In genomic region chr1:226223786-226224244, GRCh38 we compare ENCODE assay signal across 8 cellular contexts. TPM values are rescaled to one million over a fixed set of nuclear protein-coding genes. Genes with fewer than 3 reads are reported as not detected.
DNase-seq lines count a peak whose midpoint lies in the region; ATAC-seq and TF ChIP-seq lines count a peak whose summit lies in the region.

No MANE protein-coding gene starts in this region.

- ATAC-seq in GM21619 (IDR thresholded peaks at IDR 0.05; ENCODE audit: unreplicated experiment) (peak; percentile 77), left colon (peak; percentile 82), upper lobe of right lung (peak; percentile 51), GM18520 (IDR thresholded peaks at IDR 0.05; ENCODE audit: unreplicated experiment) (no peak)
- ATAC-seq in activated naive CD8-positive, alpha-beta T cell treated with anti-CD3 and anti-CD28 coated beads, Interleukin-2, amount 50 U/mL, for 24 hours, result peak; percentile 44

- H3K9me3 ChIP-seq in upper lobe of right lung, result no peaks in the 10 kb centered on the region

- H3K27me3 Mint-ChIP-seq in activated naive CD8-positive, alpha-beta T cell treated with anti-CD3 and anti-CD28 coated beads, Interleukin-2, amount 50 U/mL, for 24 hours, result peaks cover 33% of the 10 kb centered on the region

- H3K4me1 Mint-ChIP-seq in activated naive CD8-positive, alpha-beta T cell treated with anti-CD3 and anti-CD28 coated beads, Interleukin-2, amount 50 U/mL, for 24 hours, result peaks cover 14% of the 10 kb centered on the region

- DNase-seq in NCI-H748 (lab: John Stamatoyannopoulos, UW; ENCODE audit: unreplicated experiment), result peak; percentile 47
- no peak for DNase-seq in NCI-H748 treated with DMSO at 0.1 percent for 48 hours (lab: John Stamatoyannopoulos, UW)
- DNase-seq in activated naive CD8-positive, alpha-beta T cell treated with anti-CD3 and anti-CD28 coated beads, Interleukin-2, amount 50 U/mL, for 24 hours, result peak; percentile 25
- peak; percentile 33 to 51 for DNase-seq in left colon
- DNase-seq in upper lobe of right lung, result peak; percentile 69

- no peak for TF ChIP-seq CTCF in upper lobe of right lung (IDR thresholded peaks at IDR 0.05)

- no peaks in the 10 kb centered on the region for H3K36me3 ChIP-seq in upper lobe of right lung

- peaks cover 7% of the 10 kb centered on the region for H3K4me1 ChIP-seq in upper lobe of right lung

- H3K27ac Mint-ChIP-seq in activated naive CD8-positive, alpha-beta T cell treated with anti-CD3 and anti-CD28 coated beads, Interleukin-2, amount 50 U/mL, for 24 hours, result no peak overlapping the region

- no peak for TF ChIP-seq EP300 in Ishikawa (IDR thresholded peaks at IDR 0.05; ENCODE audit: borderline replicate concordance)

- peak overlapping the region; percentile 68 for H3K4me3 Mint-ChIP-seq in activated naive CD8-positive, alpha-beta T cell treated with anti-CD3 and anti-CD28 coated beads, Interleukin-2, amount 50 U/mL, for 24 hours

- intact Hi-C loops in left colon (cut with DNase I, micrococcal nuclease) (no loop called here), upper lobe of right lung (cut with DNase I) (no loop called here)

- no peaks in the 10 kb centered on the region for H3K36me3 Mint-ChIP-seq in activated naive CD8-positive, alpha-beta T cell treated with anti-CD3 and anti-CD28 coated beads, Interleukin-2, amount 50 U/mL, for 24 hours (ENCODE audit: low read depth)

- no peak overlapping the region for H3K27ac ChIP-seq in upper lobe of right lung

- TF ChIP-seq RAD21 in Ishikawa (IDR thresholded peaks at IDR 0.05; ENCODE audit: low read depth), result no peak

- peaks cover 19% of the 10 kb centered on the region for H3K27me3 ChIP-seq in upper lobe of right lung

- H3K4me3 ChIP-seq in upper lobe of right lung, result peak overlapping the region; percentile 49

- H3K9me3 Mint-ChIP-seq in activated naive CD8-positive, alpha-beta T cell treated with anti-CD3 and anti-CD28 coated beads, Interleukin-2, amount 50 U/mL, for 24 hours, result no peaks in the 10 kb centered on the region

TF ChIP-seq in Ishikawa, 13 proteins besides CTCF, POLR2A, EP300 and RAD21:
- no peak for TF ChIP-seq ZBTB7A (IDR thresholded peaks at IDR 0.05; ENCODE audit: low read depth)
- TF ChIP-seq TEAD4 (IDR thresholded peaks at IDR 0.05), result no peak
- no peak for TF ChIP-seq CREB1 (IDR thresholded peaks at IDR 0.05; ENCODE audit: low read depth)
- peak; percentile 23; the same call in 1 of the 2 replicates for TF ChIP-seq MAX (IDR thresholded peaks at IDR 0.05)
- TF ChIP-seq REST (IDR thresholded peaks at IDR 0.05; ENCODE audit: low read depth), result no peak
- TF ChIP-seq TAF1 (IDR thresholded peaks at IDR 0.05; ENCODE audit: low read depth), result peak; percentile 22; the same call in 1 of the 2 replicates
- no peak for TF ChIP-seq TCF12 (IDR thresholded peaks at IDR 0.05; ENCODE audit: low read depth)

RNA-seq across cellular contexts. Expression of gene MIXL1, which starts 0.4 kb away (rescaled TPM):
- under 1 TPM; 0.15 to 0.34 TPM for total RNA-seq in left colon
- not detected for total RNA-seq in upper lobe of right lung

RNA-seq across cellular contexts. Expression of gene ACBD3, which starts 37.3 kb away (rescaled TPM):
- total RNA-seq in left colon, result 10 to 100 TPM; 45.8 to 56.0 TPM
- total RNA-seq in upper lobe of right lung, result 42.2 TPM
